Comparison of ENCODE assay signal across 10 cellular contexts in the genomic region with DNA sequence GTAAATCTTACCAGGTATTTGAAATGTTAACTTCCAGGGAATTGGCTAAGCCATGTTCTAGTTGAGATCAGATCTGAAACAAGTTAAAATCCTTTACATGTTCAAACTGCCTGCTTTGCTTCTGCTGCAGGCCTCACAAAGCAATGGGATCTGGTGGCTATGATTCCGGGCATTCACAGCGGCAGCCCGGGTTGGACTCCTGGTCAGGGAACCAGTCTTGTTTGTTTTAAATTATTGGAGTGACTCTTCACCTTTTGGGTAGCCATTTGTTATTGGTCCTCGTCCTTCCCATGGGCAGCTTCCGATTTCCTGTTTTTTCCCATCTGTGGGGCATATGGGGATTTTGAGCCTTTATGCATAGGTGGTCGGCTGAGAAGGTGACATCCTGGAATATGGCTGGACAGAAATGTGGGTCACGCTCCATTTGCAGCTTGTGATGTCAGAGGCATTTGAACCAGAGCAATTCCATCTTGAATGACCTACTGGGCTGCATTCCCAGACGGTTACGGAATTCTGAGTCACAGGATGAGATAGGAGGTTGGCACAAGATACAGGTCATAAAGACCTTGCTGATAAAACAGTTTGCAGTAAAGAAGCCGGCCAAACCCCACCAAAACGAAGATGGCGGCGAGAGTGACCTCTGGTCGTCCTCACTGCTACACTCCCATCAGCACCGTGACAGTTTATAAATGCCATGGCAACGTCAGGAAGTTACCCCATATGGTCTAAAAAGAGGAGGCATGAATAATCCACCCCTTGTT. TPM values are rescaled to one million over a fixed set of nuclear protein-coding genes. Genes with fewer than 3 reads are reported as not detected.
DNase-seq lines count a peak whose midpoint lies in the region; ATAC-seq, FAIRE-seq and TF ChIP-seq lines count a peak whose summit lies in the region.
"Had no signal": no experiment of that assay in that cellular context is flagged by ENCODE, and none has a peak within 500 bp of the region (broad histone marks: within the 10 kb centered on the region; RNA-seq: fewer than 3 reads in every experiment).

No MANE protein-coding gene starts in this region.

- FAIRE-seq in kidney (lab: Jason Lieb, UNC), result no peak

- ATAC-seq in thoracic aorta (ENCODE audit: insufficient number of reproducible peaks, low FRiP score, low read depth), result no peak

- intact Hi-C loops in kidney (cut with DNase I), result no loop called here

- H3K4me3 ChIP-seq in brain microvascular endothelial cell (ENCODE audit: low read depth, low read length) (no peak overlapping the region), kidney (ENCODE audit: low read length in 2 of 2) (no peak overlapping the region), thoracic aorta (no peak overlapping the region)

- in situ Hi-C loops in brain microvascular endothelial cell (cut with HindIII; ENCODE audit: low pct_ligation_motif_present, low sequenced_read_pairs), result no loop called here

- H3K36me3 ChIP-seq in brain microvascular endothelial cell (replicated peaks) (no peaks in the 10 kb centered on the region), kidney (ENCODE audit: control insufficient read depth in 1 of 2, insufficient read depth in 2 of 2, low read length in 2 of 2) (no peaks in the 10 kb centered on the region), thoracic aorta (no peaks in the 10 kb centered on the region)

- no peaks in the 10 kb centered on the region for H3K27me3 ChIP-seq in brain microvascular endothelial cell (replicated peaks)
- H3K27me3 ChIP-seq in thoracic aorta (replicated peaks; ENCODE audit: insufficient read depth), result no peaks in the 10 kb centered on the region

- H3K27ac ChIP-seq in brain microvascular endothelial cell (peak overlapping the region; percentile 88), kidney (ENCODE audit: low read depth in 2 of 2, low read length in 2 of 2) (peak overlapping the region; percentile 79 to 87), thoracic aorta (peak overlapping the region; percentile 47 to 56)

- TF ChIP-seq CTCF in brain microvascular endothelial cell (IDR thresholded peaks at IDR 0.05; ENCODE audit: low read depth, low read length, missing control alignments), result no peak
- TF ChIP-seq CTCF in kidney (IDR thresholded peaks at IDR 0.05; ENCODE audit: borderline replicate concordance, extremely low read depth, insufficient read depth), result no peak
- no peak for TF ChIP-seq CTCF in thoracic aorta (IDR thresholded peaks at IDR 0.05)

- H3K4me1 ChIP-seq in kidney (ENCODE audit: control insufficient read depth in 1 of 2, insufficient read depth in 1 of 2, low read depth in 1 of 2, low read length in 2 of 2) (peaks cover 7 to 28% of the 10 kb centered on the region in 2 donors), thoracic aorta (ENCODE audit: control insufficient read depth in 1 of 2, low read depth in 2 of 2) (peaks cover 21 to 40% of the 10 kb centered on the region in 2 donors)

- H3K9ac ChIP-seq in kidney (ENCODE audit: low read length in 2 of 2), result no peak overlapping the region

- H3K9me3 ChIP-seq in kidney (ENCODE audit: control insufficient read depth in 1 of 2, low read length in 2 of 2) (no peaks in the 10 kb centered on the region), thoracic aorta (no peaks in the 10 kb centered on the region)

- DNase-seq in HK-2 (ENCODE audit: unreplicated experiment), result peak; percentile 83
- peak; percentile 95 for DNase-seq in brain microvascular endothelial cell
- DNase-seq in kidney, result no peak
- DNase-seq in thoracic aorta (ENCODE audit: low spot score), result peak; percentile 67
- DNase-seq in NCI-H748 treated with DMSO at 0.1 percent for 48 hours (lab: John Stamatoyannopoulos, UW), result no peak
- no peak for DNase-seq in globus pallidus (ENCODE audit: low spot score)
- no peak for DNase-seq in NCI-H2227 (lab: John Stamatoyannopoulos, UW; ENCODE audit: unreplicated experiment)
- no peak for DNase-seq in activated CD4-positive, alpha-beta T cell treated with anti-CD3 and anti-CD28 coated beads, Interleukin-2, amount 50 U/mL, for 1 hour
- DNase-seq: activated T-cell treated with anti-CD3 and anti-CD28 coated beads, Interleukin-2, amount 50 U/mL, for 48 hours; OCI-M1 had no signal

RNA-seq across cellular contexts. Expression of a gene that starts 20.1 kb away (rescaled TPM):
- total RNA-seq in kidney, result 800 TPM
- 1,687 TPM for polyA plus RNA-seq in kidney (ENCODE audit: insufficient read depth, low read depth, low replicate concordance)
- total RNA-seq in thoracic aorta, result 100 to 1,000 TPM; 272 to 744 TPM

RNA-seq across cellular contexts. Expression of a gene that starts 40.3 kb away (rescaled TPM):
- total RNA-seq in kidney (not detected), thoracic aorta (not detected)
- polyA plus RNA-seq in kidney (ENCODE audit: insufficient read depth, low read depth, low replicate concordance), result not detected

RNA-seq across cellular contexts. Expression of a gene that starts 43.2 kb away (rescaled TPM):
- total RNA-seq in kidney (191 TPM), thoracic aorta (100 to 1,000 TPM; 240 to 252 TPM)
- 395 TPM for polyA plus RNA-seq in kidney (ENCODE audit: insufficient read depth, low read depth, low replicate concordance)

RNA-seq across cellular contexts. Expression of a gene that starts 55.6 kb away (rescaled TPM):
- total RNA-seq in kidney (98.4 TPM), thoracic aorta (10 to 100 TPM; 53.3 to 73.4 TPM)
- polyA plus RNA-seq in kidney (ENCODE audit: insufficient read depth, low read depth, low replicate concordance), result 188 TPM

RNA-seq across cellular contexts. Expression of a gene that starts 58.4 kb away (rescaled TPM):
- total RNA-seq in kidney (74.7 TPM), thoracic aorta (10 to 100 TPM; 27.1 to 32.5 TPM)
- polyA plus RNA-seq in kidney (ENCODE audit: insufficient read depth, low read depth, low replicate concordance), result 19.3 TPM

Comparison
In these comparisons a context has a peak if more than half of its experiments do, and no peak if none do; other contexts are left out.
1. DNase-seq: peak in HK-2 (single experiment), brain microvascular endothelial cell (single experiment) and thoracic aorta (single experiment); none in kidney (single experiment), NCI-H748 treated with DMSO at 0.1 percent for 48 hours (single experiment), globus pallidus (single experiment), NCI-H2227 (single experiment) and activated CD4-positive, alpha-beta T cell treated with anti-CD3 and anti-CD28 coated beads, Interleukin-2, amount 50 U/mL, for 1 hour (single experiment).
2. Peak in every context shown above with its lines, with median percentiles within 50 percentile points of each other: H3K27ac ChIP-seq.